Comparison of ENCODE assay signal across 8 cellular contexts in genomic region chr7:82572195-82572880, GRCh38.
DNase-seq lines count a peak whose midpoint lies in the region; ATAC-seq and TF ChIP-seq lines count a peak whose summit lies in the region.

No MANE protein-coding gene starts in this region.

- peak; percentile 93 for ATAC-seq in GM19023 (IDR thresholded peaks at IDR 0.05; ENCODE audit: unreplicated experiment)
- peak; percentile 91 for ATAC-seq in HG03159 (IDR thresholded peaks at IDR 0.05; ENCODE audit: unreplicated experiment)

- no peaks in the 10 kb centered on the region for H3K9me3 Mint-ChIP-seq in chondrocyte (ENCODE audit: low read depth)

- peak overlapping the region; percentile 47 for H3K4me3 Mint-ChIP-seq in chondrocyte (ENCODE audit: unreplicated experiment)

- H3K27ac Mint-ChIP-seq in chondrocyte (ENCODE audit: unreplicated experiment), result no peak overlapping the region

- DNase-seq in AG20443 (ENCODE audit: low spot score) (peak; percentile 90), NCI-H2196 treated with DMSO at 0.1 percent for 48 hours (lab: John Stamatoyannopoulos, UW; ENCODE audit: unreplicated experiment) (peak; percentile 62), chondrocyte (ENCODE audit: low spot score) (no peak), left kidney (ENCODE audit: low read depth, low spot score) (peak; percentile 94)
- peak; percentile 2 to 24 (median 6) for DNase-seq in activated CD4-positive, CD25-positive, alpha-beta regulatory T cell (lab: John Stamatoyannopoulos, UW)
- peak; percentile 65 for DNase-seq in stimulated activated CD4-positive, alpha-beta T cell treated with anti-CD3 and anti-CD28 coated beads, Interleukin-4, amount 100 ng/mL, for 24 hours

- H3K27me3 Mint-ChIP-seq in chondrocyte (ENCODE audit: low read depth), result no peaks in the 10 kb centered on the region

- peaks cover 6% of the 10 kb centered on the region for H3K4me1 Mint-ChIP-seq in chondrocyte (ENCODE audit: low read depth)

- no peaks in the 10 kb centered on the region for H3K36me3 Mint-ChIP-seq in chondrocyte (ENCODE audit: low read depth)

- TF ChIP-seq CTCF in chondrocyte (IDR thresholded peaks at IDR 0.05), result peak; percentile 98
